Comparison of ENCODE assay signal across 1 cellular context in genomic region chr7:26182706-26183105, GRCh38.
TF ChIP-seq lines count a peak whose summit lies in the region.

No MANE protein-coding gene starts in this region.

TF ChIP-seq in A549, 52 proteins besides CTCF, POLR2A, EP300 and RAD21 (continued from another document):
- TF ChIP-seq CHD4 (IDR thresholded peaks at IDR 0.05; ENCODE audit: borderline replicate concordance) (no peak), TFCP2L1 (CRISPR knock-in tag; IDR thresholded peaks at IDR 0.05) (no peak), NR3C1 (IDR thresholded peaks at IDR 0.05) (no peak), CEBPB (IDR thresholded peaks at IDR 0.05) (0 out of 4 replicates have a peak, but pooled peaks of 1 of the 2 experiments have one; percentile 27), SMC3 (IDR thresholded peaks at IDR 0.05) (no peak), ZC3H11A (IDR thresholded peaks at IDR 0.05) (no peak), FOXS1 (CRISPR knock-in tag; IDR thresholded peaks at IDR 0.05) (no peak), JUN (IDR thresholded peaks at IDR 0.05) (peak in 1 of 2 experiments; percentile 38; a peak in 1 of 5 replicates)
